ENCODE assay signal across 20 cellular contexts in the genomic region with DNA sequence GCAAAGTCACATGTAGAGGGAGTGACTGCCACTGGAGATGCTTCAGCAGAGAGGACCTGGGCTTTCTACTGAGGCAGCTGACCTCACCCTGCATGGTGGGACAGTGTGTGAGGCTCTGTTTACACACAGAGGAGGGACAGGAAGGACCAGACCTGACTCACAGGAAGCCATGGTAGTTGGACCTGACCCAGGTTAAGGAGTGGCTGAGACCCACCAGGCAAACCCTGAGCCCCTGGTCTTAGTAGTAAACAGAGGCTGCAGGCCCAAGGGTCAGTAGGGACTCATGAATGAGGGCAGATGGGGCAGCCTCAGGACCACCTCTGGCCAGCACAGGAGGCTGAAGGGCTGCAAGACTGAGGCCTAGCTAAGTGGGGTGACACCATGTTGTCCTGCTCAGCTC.
"Had no signal": no experiment of that assay in that cellular context is flagged by ENCODE, and none has a peak within 500 bp of the region (broad histone marks: within the 10 kb centered on the region; RNA-seq: fewer than 3 reads in every experiment).

No MANE protein-coding gene starts in this region.

- H3K27me3 Mint-ChIP-seq: activated CD4-positive, alpha-beta T cell treated with anti-CD3 and anti-CD28 coated beads, Interleukin-2, amount 10 ng/mL, durations not matched to agents 24 days and 14 days; activated CD8-positive, alpha-beta T cell treated with anti-CD3 and anti-CD28 coated beads for 36 hours had no signal

- H3K4me1 ChIP-seq: esophagus muscularis mucosa, gastroesophageal sphincter, heart left ventricle, tibial artery had no signal

- H3K27ac Mint-ChIP-seq: activated CD4-positive, alpha-beta T cell treated with anti-CD3 and anti-CD28 coated beads, Interleukin-2, amount 10 ng/mL, durations not matched to agents 24 days and 14 days; activated CD8-positive, alpha-beta T cell treated with anti-CD3 and anti-CD28 coated beads for 36 hours; activated naive CD4-positive, alpha-beta T cell treated with anti-CD3 and anti-CD28 coated beads, Interleukin-2, amount 10 ng/mL, durations not matched to agents 7 days and 5 days; activated naive CD8-positive, alpha-beta T cell treated with anti-CD3 and anti-CD28 coated beads, Interleukin-2, amount 50 U/mL, for 24 hours; activated T-cell treated with anti-CD3 and anti-CD28 coated beads, Interleukin-2, amount 50 U/mL, for 24 hours; brain; T-helper 2 cell treated with Interferon-gamma antibody and Interleukin-4, amounts not matched to agents 5 μg/mL and 100 μg/mL, for 36 hours had no signal

- ATAC-seq: activated CD8-positive, alpha-beta T cell treated with anti-CD3 and anti-CD28 coated beads for 36 hours; activated naive CD8-positive, alpha-beta T cell treated with anti-CD3 and anti-CD28 coated beads, Interleukin-2, amount 50 U/mL, for 24 hours; gastroesophageal sphincter; heart left ventricle; naive thymus-derived CD8-positive, alpha-beta T cell had no signal

- H3K36me3 Mint-ChIP-seq: activated naive CD4-positive, alpha-beta T cell treated with anti-CD3 and anti-CD28 coated beads, Interleukin-2, amount 10 ng/mL, durations not matched to agents 7 days and 5 days; brain; naive thymus-derived CD8-positive, alpha-beta T cell had no signal

- H3K4me1 Mint-ChIP-seq: activated CD4-positive, alpha-beta T cell treated with anti-CD3 and anti-CD28 coated beads, Interleukin-2, amount 10 ng/mL, durations not matched to agents 24 days and 14 days; activated naive CD4-positive, alpha-beta T cell treated with anti-CD3 and anti-CD28 coated beads, Interleukin-2, amount 10 ng/mL, durations not matched to agents 7 days and 5 days; activated naive CD8-positive, alpha-beta T cell treated with anti-CD3 and anti-CD28 coated beads, Interleukin-2, amount 50 U/mL, for 24 hours; central memory CD8-positive, alpha-beta T cell; naive thymus-derived CD8-positive, alpha-beta T cell had no signal

- H3K36me3 ChIP-seq: esophagus muscularis mucosa, gastroesophageal sphincter, heart left ventricle, tibial artery had no signal

- DNase-seq: activated CD4-positive, alpha-beta T cell treated with anti-CD3 and anti-CD28 coated beads, Interleukin-2, amount 10 ng/mL, durations not matched to agents 24 days and 14 days; activated CD4-positive, CD25-positive, alpha-beta regulatory T cell; activated CD8-positive, alpha-beta T cell treated with anti-CD3 and anti-CD28 coated beads for 36 hours; activated naive CD4-positive, alpha-beta T cell treated with anti-CD3 and anti-CD28 coated beads, Interleukin-2, amount 10 ng/mL, durations not matched to agents 7 days and 5 days; activated naive CD8-positive, alpha-beta T cell treated with anti-CD3 and anti-CD28 coated beads, Interleukin-2, amount 50 U/mL, for 24 hours; activated T-cell treated with anti-CD3 and anti-CD28 coated beads, Interleukin-2, amount 50 U/mL, for 24 hours; anterior cingulate cortex; effector CD4-positive, alpha-beta T cell; heart left ventricle; mesenchymal stem cell; naive thymus-derived CD8-positive, alpha-beta T cell; stimulated activated CD4-positive, alpha-beta T cell treated with anti-CD3 and anti-CD28 coated beads, Interleukin-2, amount 100 ng/mL, for 24 hours; stimulated activated naive CD4-positive, alpha-beta T cell treated with Interleukin-2 at 50 U/mL for 16 hours had no signal

- H3K9me3 Mint-ChIP-seq: activated CD4-positive, alpha-beta T cell treated with anti-CD3 and anti-CD28 coated beads, Interleukin-2, amount 10 ng/mL, durations not matched to agents 24 days and 14 days; activated CD8-positive, alpha-beta T cell treated with anti-CD3 and anti-CD28 coated beads for 36 hours; activated naive CD4-positive, alpha-beta T cell treated with anti-CD3 and anti-CD28 coated beads, Interleukin-2, amount 10 ng/mL, durations not matched to agents 7 days and 5 days; activated naive CD8-positive, alpha-beta T cell treated with anti-CD3 and anti-CD28 coated beads, Interleukin-2, amount 50 U/mL, for 24 hours; central memory CD8-positive, alpha-beta T cell; T-helper 2 cell treated with Interferon-gamma antibody and Interleukin-4, amounts not matched to agents 5 μg/mL and 100 μg/mL, for 36 hours had no signal

- H3K4me3 Mint-ChIP-seq: activated CD4-positive, alpha-beta T cell treated with anti-CD3 and anti-CD28 coated beads, Interleukin-2, amount 10 ng/mL, durations not matched to agents 24 days and 14 days; activated CD8-positive, alpha-beta T cell treated with anti-CD3 and anti-CD28 coated beads for 36 hours; activated naive CD4-positive, alpha-beta T cell treated with anti-CD3 and anti-CD28 coated beads, Interleukin-2, amount 10 ng/mL, durations not matched to agents 7 days and 5 days; activated naive CD8-positive, alpha-beta T cell treated with anti-CD3 and anti-CD28 coated beads, Interleukin-2, amount 50 U/mL, for 24 hours; activated T-cell treated with anti-CD3 and anti-CD28 coated beads, Interleukin-2, amount 50 U/mL, for 24 hours; brain; central memory CD8-positive, alpha-beta T cell; naive thymus-derived CD8-positive, alpha-beta T cell; T-helper 2 cell treated with Interferon-gamma antibody and Interleukin-4, amounts not matched to agents 5 μg/mL and 100 μg/mL, for 36 hours had no signal

- H3K4me3 ChIP-seq: coronary artery, esophagus muscularis mucosa, gastroesophageal sphincter, heart left ventricle, tibial artery had no signal

- H3K27ac ChIP-seq: coronary artery, esophagus muscularis mucosa, gastroesophageal sphincter, heart left ventricle, tibial artery had no signal
